ENCODE assay signal across 33 cellular contexts in genomic region chr2:3421541-3421940, GRCh38.
"Had no signal": no experiment of that assay in that cellular context is flagged by ENCODE, and none has a peak within 500 bp of the region (broad histone marks: within the 10 kb centered on the region; RNA-seq: fewer than 3 reads in every experiment).

No MANE protein-coding gene starts in this region.

- H3K27me3 Mint-ChIP-seq: activated B cell treated with CpG ODN at 0.5 μM for 24 hours; activated CD4-positive, alpha-beta memory T cell treated with anti-CD3 and anti-CD28 coated beads, Interleukin-2, amount 10 ng/mL, durations not matched to agents 7 days and 5 days; activated CD8-positive, alpha-beta memory T cell treated with anti-CD3 and anti-CD28 coated beads, Interleukin-2, amount 10 ng/mL, durations not matched to agents 7 days and 5 days; activated naive CD4-positive, alpha-beta T cell treated with anti-CD3 and anti-CD28 coated beads, Interleukin-2, amount 10 ng/mL, durations not matched to agents 7 days and 5 days; activated naive CD8-positive, alpha-beta T cell; activated naive CD8-positive, alpha-beta T cell treated with anti-CD3 and anti-CD28 coated beads, Interleukin-2, amount 50 U/mL, for 24 hours had no signal

- H3K27me3 ChIP-seq: MG63 had no signal

- H3K9me3 Mint-ChIP-seq: activated B cell treated with CpG ODN at 0.5 μM for 24 hours; activated CD4-positive, alpha-beta memory T cell treated with anti-CD3 and anti-CD28 coated beads, Interleukin-2, amount 10 ng/mL, durations not matched to agents 7 days and 5 days; activated naive CD4-positive, alpha-beta T cell treated with anti-CD3 and anti-CD28 coated beads, Interleukin-2, amount 10 ng/mL, durations not matched to agents 7 days and 5 days; activated naive CD8-positive, alpha-beta T cell treated with anti-CD3 and anti-CD28 coated beads, Interleukin-2, amount 50 U/mL, for 24 hours had no signal

- FAIRE-seq: RCC 7860 had no signal

- H3K4me2 ChIP-seq: PC-9 had no signal

- H3K4me1 Mint-ChIP-seq: activated CD4-positive, alpha-beta memory T cell treated with anti-CD3 and anti-CD28 coated beads, Interleukin-2, amount 10 ng/mL, durations not matched to agents 7 days and 5 days; activated naive CD4-positive, alpha-beta T cell treated with anti-CD3 and anti-CD28 coated beads, Interleukin-2, amount 10 ng/mL, durations not matched to agents 7 days and 5 days had no signal

- H2AFZ ChIP-seq: PC-9 had no signal

- H3K4me3 ChIP-seq: MG63, PC-9 had no signal

- H3K4me3 Mint-ChIP-seq: activated B cell treated with CpG ODN at 0.5 μM for 24 hours; activated CD4-positive, alpha-beta memory T cell treated with anti-CD3 and anti-CD28 coated beads, Interleukin-2, amount 10 ng/mL, durations not matched to agents 7 days and 5 days; activated CD8-positive, alpha-beta memory T cell treated with anti-CD3 and anti-CD28 coated beads, Interleukin-2, amount 10 ng/mL, durations not matched to agents 7 days and 5 days; activated naive CD4-positive, alpha-beta T cell treated with anti-CD3 and anti-CD28 coated beads, Interleukin-2, amount 10 ng/mL, durations not matched to agents 7 days and 5 days; activated naive CD8-positive, alpha-beta T cell; activated naive CD8-positive, alpha-beta T cell treated with anti-CD3 and anti-CD28 coated beads, Interleukin-2, amount 50 U/mL, for 24 hours had no signal

- ATAC-seq: activated CD8-positive, alpha-beta memory T cell treated with anti-CD3 and anti-CD28 coated beads, Interleukin-2, amount 10 ng/mL, durations not matched to agents 7 days and 5 days; activated naive CD8-positive, alpha-beta T cell treated with anti-CD3 and anti-CD28 coated beads, Interleukin-2, amount 50 U/mL, for 24 hours had no signal

- H3K27ac ChIP-seq: PC-9, RWPE1, VCaP had no signal

- H3K9me3 ChIP-seq: MG63 had no signal

- DNase-seq: activated B cell treated with CpG ODN at 0.5 μM for 24 hours; activated CD4-positive, alpha-beta memory T cell treated with anti-CD3 and anti-CD28 coated beads, Interleukin-2, amount 10 ng/mL, durations not matched to agents 7 days and 5 days; activated CD4-positive, alpha-beta T cell treated with anti-CD3 and anti-CD28 coated beads for 48 hours; activated CD4-positive, CD25-positive, alpha-beta regulatory T cell treated with anti-CD3 and anti-CD28 coated beads, Interleukin-2, amount 50 U/mL, for 72 hours; activated CD8-positive, alpha-beta memory T cell treated with anti-CD3 and anti-CD28 coated beads for 24 hours; activated CD8-positive, alpha-beta memory T cell treated with anti-CD3 and anti-CD28 coated beads, Interleukin-2, amount 10 ng/mL, durations not matched to agents 7 days and 5 days; activated CD8-positive, alpha-beta memory T cell treated with anti-CD3 and anti-CD28 coated beads, Interleukin-2, amount 50 U/mL, for 48 hours; activated effector memory CD4-positive, alpha-beta T cell treated with Interleukin-2 at 50 U/mL for 16 hours; activated naive CD4-positive, alpha-beta T cell treated with anti-CD3 and anti-CD28 coated beads, Interleukin-2, amount 10 ng/mL, durations not matched to agents 7 days and 5 days; activated naive CD8-positive, alpha-beta T cell treated with anti-CD3 and anti-CD28 coated beads, Interleukin-2, amount 50 U/mL, for 24 hours; activated T-cell treated with anti-CD3 and anti-CD28 coated beads, Interleukin-2, amount 50 U/mL, for 48 hours; anterior cingulate cortex; caudate nucleus; Kasumi-1; KG1; MG63; MV-4-11; NCI-H1092; NCI-H1436 treated with DMSO at 0.1 percent for 48 hours; NCI-H1694 treated with DMSO at 0.1 percent for 48 hours; NCI-H2029; NCI-H345; NCI-H524 treated with DMSO at 0.1 percent for 48 hours; PC-9; SIG-M5; SW 1271; T-helper 1 cell; T-helper 2 cell; T-helper 9 cell had no signal

- H3K27ac Mint-ChIP-seq: activated CD4-positive, alpha-beta memory T cell treated with anti-CD3 and anti-CD28 coated beads, Interleukin-2, amount 10 ng/mL, durations not matched to agents 7 days and 5 days; activated CD8-positive, alpha-beta memory T cell treated with anti-CD3 and anti-CD28 coated beads, Interleukin-2, amount 10 ng/mL, durations not matched to agents 7 days and 5 days; activated naive CD4-positive, alpha-beta T cell treated with anti-CD3 and anti-CD28 coated beads, Interleukin-2, amount 10 ng/mL, durations not matched to agents 7 days and 5 days; activated naive CD8-positive, alpha-beta T cell treated with anti-CD3 and anti-CD28 coated beads, Interleukin-2, amount 50 U/mL, for 24 hours had no signal
